In genomic region chr12:111673503-111673902, GRCh38 we compare ENCODE assay signal across 11 cellular contexts. TPM values are rescaled to one million over a fixed set of nuclear protein-coding genes. Genes with fewer than 3 reads are reported as not detected.
DNase-seq lines count a peak whose midpoint lies in the region; ATAC-seq, FAIRE-seq and TF ChIP-seq lines count a peak whose summit lies in the region.
"Had no signal": no experiment of that assay in that cellular context is flagged by ENCODE, and none has a peak within 500 bp of the region (broad histone marks: within the 10 kb centered on the region; RNA-seq: fewer than 3 reads in every experiment).

No MANE protein-coding gene starts in this region.

- H3K4me1 Mint-ChIP-seq in chondrocyte (ENCODE audit: low read depth) (no peaks in the 10 kb centered on the region), neural crest cell (no peaks in the 10 kb centered on the region)
- H3K4me1 Mint-ChIP-seq: activated B cell treated with CpG ODN at 0.5 μM for 24 hours; stimulated activated naive CD8-positive, alpha-beta T cell treated with anti-CD3 and anti-CD28 coated beads, Interleukin-15, amount 100 ng/mL, for 72 hours had no signal

- DNase-seq in GM04504 (ENCODE audit: low read depth) = peak; percentile 2
- peak; percentile 28 for DNase-seq in NAMALWA (ENCODE audit: low spot score)
- DNase-seq in chondrocyte (ENCODE audit: low spot score) = no peak
- DNase-seq in neural crest cell (ENCODE audit: low read depth, low spot score) = no peak
- DNase-seq in frontal cortex (ENCODE audit: low spot score in 2 of 2) = no peak
- no peak for DNase-seq in stimulated activated CD4-positive, alpha-beta T cell treated with anti-CD3 and anti-CD28 coated beads, Interleukin-4, amount 100 ng/mL, for 24 hours
- no peak for DNase-seq in H4 (ENCODE audit: low spot score)
- DNase-seq: activated B cell treated with CpG ODN at 0.5 μM for 24 hours; posterior cingulate gyrus; stimulated activated naive CD8-positive, alpha-beta T cell treated with anti-CD3 and anti-CD28 coated beads, Interleukin-15, amount 100 ng/mL, for 72 hours had no signal

- H3K27me3 Mint-ChIP-seq in chondrocyte (ENCODE audit: low read depth) (no peaks in the 10 kb centered on the region), neural crest cell (ENCODE audit: low read depth) (no peaks in the 10 kb centered on the region)
- H3K27me3 Mint-ChIP-seq: activated B cell treated with CpG ODN at 0.5 μM for 24 hours; stimulated activated naive CD8-positive, alpha-beta T cell treated with anti-CD3 and anti-CD28 coated beads, Interleukin-15, amount 100 ng/mL, for 72 hours had no signal

- H3K36me3 Mint-ChIP-seq in chondrocyte (ENCODE audit: low read depth) (peaks cover 11% of the 10 kb centered on the region), neural crest cell (ENCODE audit: low read depth) (no peaks in the 10 kb centered on the region)

- H3K27ac Mint-ChIP-seq in chondrocyte (ENCODE audit: unreplicated experiment) (no peak overlapping the region), neural crest cell (ENCODE audit: unreplicated experiment) (no peak overlapping the region)
- H3K27ac Mint-ChIP-seq: activated B cell treated with CpG ODN at 0.5 μM for 24 hours; stimulated activated naive CD8-positive, alpha-beta T cell treated with anti-CD3 and anti-CD28 coated beads, Interleukin-15, amount 100 ng/mL, for 72 hours had no signal

- TF ChIP-seq CTCF in chondrocyte (IDR thresholded peaks at IDR 0.05) = peak; percentile 78
- TF ChIP-seq CTCF in neural crest cell (conservative IDR thresholded peaks at IDR 0.05) = peak; percentile 54

- no peak for FAIRE-seq in frontal cortex (lab: Jason Lieb, UNC)

- H3K9me3 Mint-ChIP-seq in chondrocyte (ENCODE audit: low read depth) (no peaks in the 10 kb centered on the region), neural crest cell (no peaks in the 10 kb centered on the region)
- H3K9me3 Mint-ChIP-seq: activated B cell treated with CpG ODN at 0.5 μM for 24 hours; stimulated activated naive CD8-positive, alpha-beta T cell treated with anti-CD3 and anti-CD28 coated beads, Interleukin-15, amount 100 ng/mL, for 72 hours had no signal

- H3K4me3 Mint-ChIP-seq in chondrocyte (ENCODE audit: unreplicated experiment) (no peak overlapping the region), neural crest cell (no peak overlapping the region)
- H3K4me3 Mint-ChIP-seq: activated B cell treated with CpG ODN at 0.5 μM for 24 hours; stimulated activated naive CD8-positive, alpha-beta T cell treated with anti-CD3 and anti-CD28 coated beads, Interleukin-15, amount 100 ng/mL, for 72 hours had no signal

- ATAC-seq in GM19351 (IDR thresholded peaks at IDR 0.05; ENCODE audit: unreplicated experiment) = no peak
- ATAC-seq: stimulated activated naive CD8-positive, alpha-beta T cell treated with anti-CD3 and anti-CD28 coated beads, Interleukin-15, amount 100 ng/mL, for 72 hours had no signal

RNA-seq across cellular contexts. Expression of gene BRAP, which starts 12.3 kb away (rescaled TPM):
- 15.3 to 17.3 TPM (median 15.4 TPM) in 3 replicates for total RNA-seq in chondrocyte
- total RNA-seq in neural crest cell = 20.0 and 21.4 TPM in 2 replicates
- 32.2 TPM for total RNA-seq in frontal cortex
- total RNA-seq in H4 (2014; rRNA removed; shearing (Covaris generic)) = 11.7 and 11.8 TPM in 2 replicates

RNA-seq across cellular contexts. Expression of gene ACAD10, which starts 12.3 kb away (rescaled TPM):
- total RNA-seq in chondrocyte (13.0 to 19.6 TPM (median 13.0 TPM) in 3 replicates), neural crest cell (38.6 and 44.0 TPM in 2 replicates), frontal cortex (12.6 TPM)
- 7.6 and 15.5 TPM in 2 replicates for total RNA-seq in H4 (2014; rRNA removed; shearing (Covaris generic))

Comparison
In these comparisons a context has a peak if more than half of its experiments do, and no peak if none do; other contexts are left out.
1. DNase-seq: peak in GM04504 (single experiment) and NAMALWA (single experiment); none in chondrocyte (single experiment), neural crest cell (single experiment), frontal cortex (0 of 2), stimulated activated CD4-positive, alpha-beta T cell treated with anti-CD3 and anti-CD28 coated beads, Interleukin-4, amount 100 ng/mL, for 24 hours (single experiment) and H4 (single experiment).